ENCODE assay signal across 19 cellular contexts in the genomic region with DNA sequence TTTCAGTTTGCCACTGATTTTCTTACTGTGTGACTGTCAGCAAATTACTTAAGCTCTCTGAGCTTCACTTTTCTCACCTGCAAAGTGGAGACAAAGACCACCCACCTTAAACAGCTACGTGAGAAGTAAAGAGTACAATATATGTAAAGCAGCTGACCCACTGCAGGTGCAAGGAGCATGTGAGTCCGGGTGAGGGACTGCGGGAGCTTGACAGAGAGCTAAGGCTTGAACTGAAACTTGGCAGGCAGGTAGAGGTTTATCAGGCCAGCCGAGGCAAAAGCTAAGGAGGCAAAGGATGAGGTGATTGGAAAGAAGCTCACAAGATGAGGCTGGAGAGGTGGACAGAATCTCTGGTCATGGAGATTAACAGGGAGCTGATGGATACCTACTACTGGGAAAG. TPM values are rescaled to one million over a fixed set of nuclear protein-coding genes. Genes with fewer than 3 reads are reported as not detected.
DNase-seq lines count a peak whose midpoint lies in the region; ATAC-seq, FAIRE-seq and TF ChIP-seq lines count a peak whose summit lies in the region.
"Had no signal": no experiment of that assay in that cellular context is flagged by ENCODE, and none has a peak within 500 bp of the region (broad histone marks: within the 10 kb centered on the region; RNA-seq: fewer than 3 reads in every experiment).

No MANE protein-coding gene starts in this region.

- H3K9me3 ChIP-seq in MM.1S (replicated peaks; ENCODE audit: insufficient read depth, low read length) (no peaks in the 10 kb centered on the region), stomach (no peaks in the 10 kb centered on the region), ascending aorta (no peaks in the 10 kb centered on the region)

- no peaks in the 10 kb centered on the region for H3K79me2 ChIP-seq in MM.1S (ENCODE audit: low read length)

- FAIRE-seq in bronchial epithelial cell (lab: Jason Lieb, UNC): peak; percentile 43

- no peaks in the 10 kb centered on the region; the same call in 1 of the 2 replicates for H3K4me1 ChIP-seq in MM.1S (ENCODE audit: low read length)
- H3K4me1 ChIP-seq in stomach: peaks cover 0 to 34% (median 11%) of the 10 kb centered on the region in 4 donors
- H3K4me1 ChIP-seq in ascending aorta: peaks cover 14 to 25% of the 10 kb centered on the region in 2 donors

- TF ChIP-seq CTCF in MM.1S (IDR thresholded peaks at IDR 0.05; ENCODE audit: low read length): no peak
- no peak for TF ChIP-seq CTCF in bronchial epithelial cell (IDR thresholded peaks at IDR 0.05; ENCODE audit: insufficient read depth, low read length, severe bottlenecking)
- no peak for TF ChIP-seq CTCF in stomach (IDR thresholded peaks at IDR 0.05)
- TF ChIP-seq CTCF in ascending aorta (IDR thresholded peaks at IDR 0.05): no peak

- H3K27me3 ChIP-seq in MM.1S (replicated peaks; ENCODE audit: insufficient read depth, low read length) (no peaks in the 10 kb centered on the region), bronchial epithelial cell (ENCODE audit: control insufficient read depth, insufficient read depth, low read length) (no peaks in the 10 kb centered on the region), stomach (no peaks in the 10 kb centered on the region), ascending aorta (no peaks in the 10 kb centered on the region)

- DNase-seq in MM.1S (no peak), bronchial epithelial cell (ENCODE audit: low read depth) (no peak), stomach (peak; percentile 32), COLO668 (lab: John Stamatoyannopoulos, UW; ENCODE audit: unreplicated experiment) (no peak), ascending aorta (ENCODE audit: low spot score in 2 of 2) (no peak)
- DNase-seq: ACHN, C1 segment of cervical spinal cord, DMS79, GM23248, KBM-7, MV-4-11, NCI-H1694 treated with DMSO at 0.1 percent for 48 hours, NCI-H2227 treated with DMSO at 0.1 percent for 48 hours, NCI-H510A treated with DMSO at 0.1 percent for 48 hours, NCI-H82, PC-9, SW 1271 had no signal

- H3K36me3 ChIP-seq in MM.1S (replicated peaks; ENCODE audit: insufficient read depth, low read length) (no peaks in the 10 kb centered on the region), bronchial epithelial cell (ENCODE audit: control insufficient read depth, insufficient read depth, low read length) (no peaks in the 10 kb centered on the region), stomach (peaks cover 0 to 6% (median 0%) of the 10 kb centered on the region in 4 donors), ascending aorta (no peaks in the 10 kb centered on the region)

- no peak for TF ChIP-seq POLR2A in stomach (IDR thresholded peaks at IDR 0.05)

- peak overlapping the region; percentile 2; the same call in 1 of the 2 replicates for H3K4me2 ChIP-seq in MM.1S (ENCODE audit: low read depth, low read length)
- H3K4me2 ChIP-seq: PC-9 had no signal

- no peaks in the 10 kb centered on the region for H4K20me1 ChIP-seq in MM.1S (ENCODE audit: insufficient read depth, low read length)

- 32 to 62% (median 51%) methylated on average over 4 of the region's 4 CpGs for WGBS in stomach, 5 donors

- no peak for TF ChIP-seq EP300 in stomach (IDR thresholded peaks at IDR 0.05)

- H3K27ac ChIP-seq in MM.1S (ENCODE audit: low read length) (no peak overlapping the region), stomach (no peak overlapping the region), ascending aorta (no peak overlapping the region)
- H3K27ac ChIP-seq: GM23248, PC-9 had no signal

- no peak overlapping the region for H3K4me3 ChIP-seq in MM.1S (ENCODE audit: low read length)
- H3K4me3 ChIP-seq in bronchial epithelial cell (ENCODE audit: low read depth, low read length): no peak overlapping the region
- H3K4me3 ChIP-seq in stomach: no peak overlapping the region
- no peak overlapping the region for H3K4me3 ChIP-seq in ascending aorta
- H3K4me3 ChIP-seq: GM23248, PC-9 had no signal

- intact Hi-C loops in stomach (cut with DNase I; ENCODE audit: low total_unique reads) (no loop called here), ascending aorta (cut with DNase I) (no loop called here)

- H3F3A ChIP-seq in MM.1S (ENCODE audit: insufficient read depth, low read length): no peaks in the 10 kb centered on the region

- H3K9me2 ChIP-seq in MM.1S (replicated peaks; ENCODE audit: insufficient read depth, low read length): no peaks in the 10 kb centered on the region

- H3K9ac ChIP-seq in MM.1S (ENCODE audit: low read length): no peak overlapping the region
- H3K9ac ChIP-seq: GM23248 had no signal

- H2AFZ ChIP-seq in MM.1S (ENCODE audit: low read length): no peak overlapping the region
- H2AFZ ChIP-seq: GM23248, PC-9 had no signal

- ATAC-seq in GM18868 (IDR thresholded peaks at IDR 0.05; ENCODE audit: unreplicated experiment) (peak; percentile 26), HG03565 (IDR thresholded peaks at IDR 0.05; ENCODE audit: unreplicated experiment) (no peak)

RNA-seq across cellular contexts. Expression of a gene that starts 36.6 kb away (rescaled TPM):
- total RNA-seq in bronchial epithelial cell: 97.4 and 169 TPM in 2 replicates
- 100 to 1,000 TPM in 2 of 5 donors, 10 to 100 TPM in 2, 1 to 10 TPM in 1; 9.8 to 302 (median 85.6) TPM for total RNA-seq in stomach
- polyA plus RNA-seq in stomach: 10 to 100 TPM in 1 of 3 donors, 1 to 10 TPM in 2; 7.5 to 18.7 (median 9.8) TPM
- 74.6 TPM for total RNA-seq in ascending aorta
